Comparison of ENCODE assay signal across 1 cellular context in the genomic region with DNA sequence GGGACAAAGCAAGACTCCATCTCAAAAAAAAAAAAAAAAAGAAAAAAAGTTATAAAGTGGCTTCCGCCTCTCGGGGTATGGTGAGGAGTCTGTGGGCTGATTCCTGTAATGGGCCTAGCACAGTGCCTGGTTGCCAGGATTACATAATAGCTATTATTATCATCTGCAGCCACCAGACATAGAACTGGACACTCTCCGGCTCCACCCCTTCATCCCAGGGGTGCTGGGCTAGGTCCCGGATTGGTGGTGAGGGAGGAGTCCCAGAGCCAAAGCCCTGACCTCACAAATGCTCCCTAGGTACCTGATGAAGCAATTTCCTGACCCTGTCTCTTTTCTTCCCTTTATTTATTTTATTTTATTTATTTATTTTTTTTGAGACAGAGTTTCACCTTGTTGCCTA.
TF ChIP-seq lines count a peak whose summit lies in the region.

No MANE protein-coding gene starts in this region.

TF ChIP-seq in K562, 482 proteins besides CTCF, POLR2A, EP300 and RAD21:
- TF ChIP-seq FOXA3 (CRISPR knock-in tag; conservative IDR thresholded peaks at IDR 0.05 in 1 of 2, IDR thresholded peaks at IDR 0.05 in 1 of 2), result no peak
